ENCODE assay signal across 8 cellular contexts in the genomic region with DNA sequence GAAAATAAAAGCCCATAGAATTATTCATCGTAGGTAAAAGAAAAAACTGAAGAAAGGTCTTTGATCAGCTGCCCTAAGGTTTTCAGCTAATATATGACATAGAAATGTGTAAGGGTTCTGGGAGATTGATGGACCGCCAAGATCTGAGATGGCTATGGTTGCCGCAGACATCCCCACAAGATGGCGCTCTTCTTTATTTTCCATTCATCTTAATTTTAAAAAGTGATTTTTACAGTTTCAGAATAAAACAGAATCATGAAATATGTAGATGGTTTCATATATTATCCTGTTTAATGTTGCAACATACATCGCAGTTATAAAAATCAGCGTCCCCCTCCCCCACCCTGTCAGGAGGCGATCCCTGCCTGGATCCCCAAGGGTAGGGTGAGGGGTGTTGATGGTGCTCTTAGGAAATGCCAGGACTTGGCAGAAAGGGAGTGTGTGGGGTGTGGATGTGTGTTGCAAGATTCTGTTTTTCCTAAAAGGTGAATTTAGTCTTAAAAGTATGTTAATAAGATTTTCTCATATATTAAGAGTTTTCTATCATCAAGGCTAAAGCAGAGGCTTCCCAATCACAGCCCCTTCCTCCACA.
A peak's percentile ranks its signal among the peaks of the same experiment; 100 is the strongest.
DNase-seq lines count a peak whose midpoint lies in the region; ATAC-seq, FAIRE-seq and TF ChIP-seq lines count a peak whose summit lies in the region.

No MANE protein-coding gene starts in this region.

- H3K4me1 ChIP-seq in psoas muscle, result no peaks in the 10 kb centered on the region

- H3K36me3 ChIP-seq in psoas muscle (ENCODE audit: insufficient read depth in 1 of 2, low read depth in 1 of 2), result no peaks in the 10 kb centered on the region

- H3K9me3 ChIP-seq in psoas muscle, result no peaks in the 10 kb centered on the region

- TF ChIP-seq CTCF in psoas muscle (IDR thresholded peaks at IDR 0.05), result peak; percentile 64

- H3K27me3 ChIP-seq in psoas muscle (ENCODE audit: insufficient read depth in 3 of 3, low read length in 2 of 3), result peaks cover 0 to 5% (median 0%) of the 10 kb centered on the region in 3 donors

- ATAC-seq in left cardiac atrium (peak; percentile 71 to 85), psoas muscle (peak in 2 of 4 donors; percentile 54 to 67), HG03469 (IDR thresholded peaks at IDR 0.05; ENCODE audit: unreplicated experiment) (no peak)

- 19 to 24% (median 21%) methylated on average over 7 of the region's 7 CpGs for WGBS in psoas muscle, 3 donors

- intact Hi-C loops in left cardiac atrium (cut with DNase I), result loop anchor here (5.0 to 10.0 kb wide), 3 partner anchors 602 to 637 kb away; no protein-coding TSS in a partner anchor
- intact Hi-C loops in cardiac septum (cut with DNase I), result loop anchor here (5.0 to 10.0 kb wide), 3 partner anchors 116 to 637 kb away; no protein-coding TSS in a partner anchor
- intact Hi-C loops in psoas muscle (cut with DNase I), result loop anchor here (5.0 to 10.0 kb wide), 4 partner anchors 194 to 794 kb away; no protein-coding TSS in a partner anchor

- no peak overlapping the region for H3K4me3 ChIP-seq in psoas muscle

- DNase-seq in left cardiac atrium (no peak), cardiac septum (ENCODE audit: low spot score) (no peak), RKO (ENCODE audit: low spot score) (peak; percentile 24), psoas muscle (no peak), NCI-H226 (no peak), globus pallidus (ENCODE audit: low spot score) (no peak)

- no peak overlapping the region for H3K27ac ChIP-seq in psoas muscle

- FAIRE-seq in endometrium (lab: Jason Lieb, UNC), result peak; percentile 60
